ENCODE assay signal across 15 cellular contexts in the genomic region with DNA sequence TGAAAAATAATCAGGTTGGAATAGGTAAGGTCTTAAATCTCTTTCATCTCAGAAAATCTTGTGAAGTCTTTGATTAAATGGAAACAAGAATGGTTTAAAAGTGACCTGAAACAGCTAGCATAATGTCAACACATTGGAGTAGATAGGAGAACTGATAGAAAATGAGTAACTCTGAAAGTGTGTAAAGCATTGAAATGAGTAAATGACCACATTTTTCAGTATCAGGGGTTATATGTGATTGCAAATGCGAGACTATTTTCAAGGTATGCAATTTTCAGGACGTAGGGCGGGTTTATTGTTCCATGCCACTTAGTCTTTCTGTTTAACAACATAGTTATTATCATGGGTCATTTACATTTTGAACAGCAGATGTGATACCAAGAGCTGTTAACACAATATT.
DNase-seq lines count a peak whose midpoint lies in the region; ATAC-seq and TF ChIP-seq lines count a peak whose summit lies in the region.
"Had no signal": no experiment of that assay in that cellular context is flagged by ENCODE, and none has a peak within 500 bp of the region (broad histone marks: within the 10 kb centered on the region; RNA-seq: fewer than 3 reads in every experiment).

No MANE protein-coding gene starts in this region.

- ATAC-seq in GM18502 (IDR thresholded peaks at IDR 0.05; ENCODE audit: poor library complexity, unreplicated experiment) (peak; percentile 95), GM21360 (IDR thresholded peaks at IDR 0.05; ENCODE audit: unreplicated experiment) (peak; percentile 97), HG02884 (IDR thresholded peaks at IDR 0.05; ENCODE audit: unreplicated experiment) (peak; percentile 97), HG03469 (IDR thresholded peaks at IDR 0.05; ENCODE audit: unreplicated experiment) (peak; percentile 87)

- intact Hi-C loops in Caco-2 (cut with micrococcal nuclease; ENCODE audit: unreplicated experiment): no loop called here

- no peak for TF ChIP-seq CTCF in Caco-2 (IDR thresholded peaks at IDR 0.05; ENCODE audit: insufficient read depth in 1 of 2, low read depth in 1 of 2, low read length in 1 of 2, severe bottlenecking in 1 of 2, unreplicated experiment in 1 of 2)

- no peak overlapping the region for H3K4me3 ChIP-seq in Caco-2 (ENCODE audit: low read depth, low read length)
- H3K4me3 ChIP-seq: cardiac muscle cell had no signal

- H3K27me3 Mint-ChIP-seq in Caco-2 (ENCODE audit: insufficient read depth, unreplicated experiment): peaks cover 3% of the 10 kb centered on the region
- H3K27me3 Mint-ChIP-seq: activated CD4-positive, alpha-beta memory T cell treated with anti-CD3 and anti-CD28 coated beads for 36 hours had no signal

- POLR2A ChIA-PET in Caco-2 (lab: Charles Lee): no interaction called here

- no peaks in the 10 kb centered on the region for H3K36me3 ChIP-seq in Caco-2 (ENCODE audit: control insufficient read depth, insufficient read depth, low read length)
- H3K36me3 ChIP-seq: cardiac muscle cell had no signal

- no peaks in the 10 kb centered on the region for H3K27me3 ChIP-seq in Caco-2 (replicated peaks; ENCODE audit: control insufficient read depth, insufficient read depth, low read length)
- H3K27me3 ChIP-seq: cardiac muscle cell had no signal

- DNase-seq in Caco-2 (no peak), NCI-H2196 treated with DMSO at 0.1 percent for 48 hours (lab: John Stamatoyannopoulos, UW; ENCODE audit: unreplicated experiment) (no peak), NCI-H2107 treated with DMSO at 0.1 percent for 48 hours (lab: John Stamatoyannopoulos, UW; ENCODE audit: unreplicated experiment) (no peak), GM19238 (ENCODE audit: insufficient read length, low spot score) (no peak)
- DNase-seq: activated CD4-positive, alpha-beta memory T cell treated with anti-CD3 and anti-CD28 coated beads for 36 hours; activated naive CD4-positive, alpha-beta T cell; DMS 273 treated with DMSO at 0.1 percent for 48 hours; hippocampal formation; NCI-H446 had no signal

- BruUV-seq in Caco-2 (replicated peaks; lab: Mats Ljungman, UMichigan): no TSS peak

- no peaks in the 10 kb centered on the region for H3K9me3 ChIP-seq in Caco-2

- H3K27ac Mint-ChIP-seq in Caco-2 (ENCODE audit: unreplicated experiment): no peak overlapping the region
- H3K27ac Mint-ChIP-seq: activated CD4-positive, alpha-beta memory T cell treated with anti-CD3 and anti-CD28 coated beads for 36 hours; T-helper 1 cell treated with Interleukin-12 subunit alpha and Interleukin-12 subunit beta and Interleukin-4 antibody, amounts not matched to agents 30 μg/mL and 1 μg/mL, for 36 hours had no signal

- H3K4me3 Mint-ChIP-seq in Caco-2 (ENCODE audit: unreplicated experiment): no peak overlapping the region
- H3K4me3 Mint-ChIP-seq: activated CD4-positive, alpha-beta memory T cell treated with anti-CD3 and anti-CD28 coated beads for 36 hours; T-helper 1 cell treated with Interleukin-12 subunit alpha and Interleukin-12 subunit beta and Interleukin-4 antibody, amounts not matched to agents 30 μg/mL and 1 μg/mL, for 36 hours had no signal

- H3K4me1 Mint-ChIP-seq in Caco-2 (ENCODE audit: low read depth, unreplicated experiment): no peaks in the 10 kb centered on the region

- H3K4me1 ChIP-seq in Caco-2: no peaks in the 10 kb centered on the region

- H3K9me3 Mint-ChIP-seq in Caco-2 (ENCODE audit: unreplicated experiment): no peaks in the 10 kb centered on the region
- H3K9me3 Mint-ChIP-seq: T-helper 1 cell treated with Interleukin-12 subunit alpha and Interleukin-12 subunit beta and Interleukin-4 antibody, amounts not matched to agents 30 μg/mL and 1 μg/mL, for 36 hours had no signal

- no peaks in the 10 kb centered on the region for H3K36me3 Mint-ChIP-seq in Caco-2 (ENCODE audit: insufficient read depth, unreplicated experiment)
- H3K36me3 Mint-ChIP-seq: activated CD4-positive, alpha-beta memory T cell treated with anti-CD3 and anti-CD28 coated beads for 36 hours had no signal

- CTCF ChIA-PET in Caco-2 (lab: Charles Lee): no interaction called here
